ENCODE assay signal across 8 cellular contexts in genomic region chr10:79487296-79488194, GRCh38. TPM values are rescaled to one million over a fixed set of nuclear protein-coding genes. Genes with fewer than 3 reads are reported as not detected.
DNase-seq lines count a peak whose midpoint lies in the region; ATAC-seq and TF ChIP-seq lines count a peak whose summit lies in the region.

No MANE protein-coding gene starts in this region.

- peak; percentile 69 for ATAC-seq in activated CD4-positive, alpha-beta T cell treated with anti-CD3 and anti-CD28 coated beads for 36 hours
- peak; percentile 80 for ATAC-seq in GM21515 (IDR thresholded peaks at IDR 0.05; ENCODE audit: unreplicated experiment)

- no peak overlapping the region for H3K27ac Mint-ChIP-seq in activated CD4-positive, alpha-beta T cell treated with anti-CD3 and anti-CD28 coated beads for 36 hours
- peak overlapping the region; percentile 58 for H3K27ac Mint-ChIP-seq in mesothelial cell of epicardium

- no peaks in the 10 kb centered on the region for H3K36me3 Mint-ChIP-seq in activated CD4-positive, alpha-beta T cell treated with anti-CD3 and anti-CD28 coated beads for 36 hours (ENCODE audit: low read depth)
- H3K36me3 Mint-ChIP-seq in mesothelial cell of epicardium, result no peaks in the 10 kb centered on the region

- CTCF ChIA-PET in activated CD4-positive, alpha-beta T cell treated with anti-CD3 and anti-CD28 coated beads for 36 hours (lab: Charles Lee), result interaction anchor here (0.7 to 2.9 kb wide), 6 partner anchors 11 to 113 kb away, joined by 3 to 28 read pairs (median 4); no protein-coding TSS in a partner anchor

- intact Hi-C loops in activated CD4-positive, alpha-beta T cell treated with anti-CD3 and anti-CD28 coated beads for 36 hours (cut with DNase I, micrococcal nuclease), result loop anchor here (1.0 kb wide), 2 partner anchors 87 to 113 kb away; no protein-coding TSS in a partner anchor
- intact Hi-C loops in dorsolateral prefrontal cortex (cut with DNase I), result loop anchor here in 1 of 2 donors (5.0 kb wide), 1 partner anchor 110 kb away; no protein-coding TSS in a partner anchor

- no peaks in the 10 kb centered on the region for H3K9me3 Mint-ChIP-seq in activated CD4-positive, alpha-beta T cell treated with anti-CD3 and anti-CD28 coated beads for 36 hours (ENCODE audit: low read depth)
- no peaks in the 10 kb centered on the region for H3K9me3 Mint-ChIP-seq in mesothelial cell of epicardium

- TF ChIP-seq CTCF in dorsolateral prefrontal cortex (IDR thresholded peaks at IDR 0.05 in 54 of 56, conservative IDR thresholded peaks at IDR 0.05 in 2 of 56; ENCODE audit: low read depth in 1 of 56, partially characterized antibody in 56 of 56) (peak in 54 of 56 donors; percentile 19 to 69 (median 54)), mesothelial cell of epicardium (IDR thresholded peaks at IDR 0.05; ENCODE audit: unreplicated experiment) (peak; percentile 68)

- H3K27me3 Mint-ChIP-seq in activated CD4-positive, alpha-beta T cell treated with anti-CD3 and anti-CD28 coated beads for 36 hours, result peaks cover 2% of the 10 kb centered on the region
- no peaks in the 10 kb centered on the region for H3K27me3 Mint-ChIP-seq in mesothelial cell of epicardium (ENCODE audit: low read depth)

- POLR2A ChIA-PET in activated CD4-positive, alpha-beta T cell treated with anti-CD3 and anti-CD28 coated beads for 36 hours (lab: Charles Lee), result no interaction called here

- no peak overlapping the region for H3K4me3 Mint-ChIP-seq in activated CD4-positive, alpha-beta T cell treated with anti-CD3 and anti-CD28 coated beads for 36 hours
- H3K4me3 Mint-ChIP-seq in mesothelial cell of epicardium, result no peak overlapping the region

- H3K27ac ChIP-seq in dorsolateral prefrontal cortex, result peak overlapping the region in 3 of 59 donors; percentile 21 to 41 (median 25)

- peak; percentile 59 for DNase-seq in activated CD4-positive, alpha-beta T cell treated with anti-CD3 and anti-CD28 coated beads for 36 hours
- DNase-seq in activated CD4-positive, alpha-beta T cell treated with anti-CD3 and anti-CD28 coated beads, Interleukin-2, amount 50 U/mL, for 4 hours, result no peak
- peak; percentile 77 for DNase-seq in HT-29 (ENCODE audit: low spot score)
- DNase-seq in SKM-1 treated with dmso at 0.1 percent for 144 hours (lab: John Stamatoyannopoulos, UW; ENCODE audit: unreplicated experiment), result peak; percentile 30
- peak in 3 of 10 donors; percentile 18 to 43 (median 38) for DNase-seq in dorsolateral prefrontal cortex
- peak in 1 of 2 experiments; percentile 60 for DNase-seq in mesothelial cell of epicardium (ENCODE audit: low spot score in 2 of 2, unreplicated experiment in 2 of 2)
- peak; percentile 66 for DNase-seq in ureter (ENCODE audit: low spot score)

- H3K27me3 ChIP-seq in dorsolateral prefrontal cortex, result no peaks in the 10 kb centered on the region

- H3K4me3 ChIP-seq in dorsolateral prefrontal cortex, result no peak overlapping the region

- H3K4me1 Mint-ChIP-seq in activated CD4-positive, alpha-beta T cell treated with anti-CD3 and anti-CD28 coated beads for 36 hours, result no peaks in the 10 kb centered on the region
- H3K4me1 Mint-ChIP-seq in mesothelial cell of epicardium, result peaks cover 30% of the 10 kb centered on the region

RNA-seq across cellular contexts. Expression of gene EIF5AL1, which starts 24.8 kb away (rescaled TPM):
- under 1 TPM; 0.18 to 0.46 TPM for total RNA-seq in activated CD4-positive, alpha-beta T cell treated with anti-CD3 and anti-CD28 coated beads for 36 hours
- total RNA-seq in HT-29 (2014; rRNA removed; shearing (Covaris generic)), result 0.53 and 0.81 TPM in 2 replicates
- 1 to 10 TPM in 4 of 120 experiments, under 1 TPM in 73, not detected in 43; 0.11 to 1.1 (median 0.44) TPM for total RNA-seq in dorsolateral prefrontal cortex
- 0.07 TPM in 2 of 3 replicates, not detected in the other for total RNA-seq in mesothelial cell of epicardium
- total RNA-seq in ureter, result 0.94 TPM

RNA-seq across cellular contexts. Expression of gene ZCCHC24, which starts 42.1 kb away (rescaled TPM):
- total RNA-seq in activated CD4-positive, alpha-beta T cell treated with anti-CD3 and anti-CD28 coated beads for 36 hours, result under 1 TPM; 0.53 to 0.75 TPM
- total RNA-seq in HT-29 (2014; rRNA removed; shearing (Covaris generic)), result 0.10 TPM in 1 of 2 replicates, not detected in the other
- total RNA-seq in dorsolateral prefrontal cortex (100 to 1,000 TPM in 56 of 120 experiments, 10 to 100 TPM in 64; 46.7 to 245 (median 97.2) TPM), mesothelial cell of epicardium (31.8 to 34.0 TPM (median 33.2 TPM) in 3 replicates), ureter (33.9 TPM)

Comparison
In these comparisons a context has a peak if more than half of its experiments do, and no peak if none do; other contexts are left out.
1. DNase-seq: peak in activated CD4-positive, alpha-beta T cell treated with anti-CD3 and anti-CD28 coated beads for 36 hours (single experiment), HT-29 (single experiment), SKM-1 treated with dmso at 0.1 percent for 144 hours (single experiment) and ureter (single experiment); none in activated CD4-positive, alpha-beta T cell treated with anti-CD3 and anti-CD28 coated beads, Interleukin-2, amount 50 U/mL, for 4 hours (0 of 2).
2. RNA of gene ZCCHC24, which starts 42.1 kb away (total RNA-seq): 46.7 to 245 TPM in dorsolateral prefrontal cortex, 33.9 TPM in ureter (single experiment) and 31.8 to 34.0 TPM in mesothelial cell of epicardium; 0.53 to 0.75 TPM in activated CD4-positive, alpha-beta T cell treated with anti-CD3 and anti-CD28 coated beads for 36 hours and 0.10 TPM in HT-29; every median in the first group is over 10 times any median in the second.